ENCODE assay signal across 17 cellular contexts in the genomic region with DNA sequence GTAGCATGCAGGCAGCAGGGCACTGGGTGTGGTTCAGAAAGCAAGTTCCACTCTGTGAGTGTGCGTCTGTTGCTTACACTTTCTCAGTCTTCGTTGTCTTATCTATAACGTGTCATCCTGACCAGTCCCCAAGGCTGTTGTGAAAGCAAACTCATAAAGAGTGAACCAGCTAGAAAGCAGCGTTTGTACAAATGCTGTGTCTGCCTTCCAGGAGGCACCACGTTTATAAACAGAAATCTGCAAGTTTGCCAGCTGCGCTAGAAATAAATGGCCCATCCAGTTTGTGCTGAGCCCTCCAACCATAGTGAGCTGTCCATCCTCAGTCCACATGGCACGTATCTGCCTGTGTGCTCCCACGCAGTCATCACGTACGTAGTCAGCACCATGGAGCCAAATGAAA.
DNase-seq lines count a peak whose midpoint lies in the region; ATAC-seq, FAIRE-seq and TF ChIP-seq lines count a peak whose summit lies in the region.
"Had no signal": no experiment of that assay in that cellular context is flagged by ENCODE, and none has a peak within 500 bp of the region (broad histone marks: within the 10 kb centered on the region; RNA-seq: fewer than 3 reads in every experiment).

No MANE protein-coding gene starts in this region.

- peaks cover 31% of the 10 kb centered on the region for H3K4me1 ChIP-seq in astrocyte (ENCODE audit: insufficient read depth, low read length)
- peaks cover 28% of the 10 kb centered on the region for H3K4me1 ChIP-seq in mesenchymal stem cell (ENCODE audit: control insufficient read depth, insufficient read depth, low read depth, low read length)
- H3K4me1 ChIP-seq: body of pancreas had no signal

- no peak overlapping the region for H3K27ac Mint-ChIP-seq in astrocyte (ENCODE audit: unreplicated experiment)
- H3K27ac Mint-ChIP-seq: CD8-positive, alpha-beta memory T cell had no signal

- no peak overlapping the region for H2AK5ac ChIP-seq in mesenchymal stem cell (ENCODE audit: low read length, severe bottlenecking)

- H3K23ac ChIP-seq in mesenchymal stem cell (ENCODE audit: low read length in 2 of 2) = no peak overlapping the region

- H3K79me2 ChIP-seq in astrocyte (ENCODE audit: insufficient read depth, low read length) = no peaks in the 10 kb centered on the region

- H4K8ac ChIP-seq in mesenchymal stem cell (ENCODE audit: low read length) = no peak overlapping the region

- H3K9ac ChIP-seq in astrocyte (ENCODE audit: low read length) (no peak overlapping the region), mesenchymal stem cell (ENCODE audit: low read length) (no peak overlapping the region)

- H2BK120ac ChIP-seq in mesenchymal stem cell (ENCODE audit: low read depth, low read length) = no peak overlapping the region

- H3K4me3 ChIP-seq in astrocyte (ENCODE audit: insufficient read depth, low read depth, low read length) (no peak overlapping the region), mesenchymal stem cell (ENCODE audit: insufficient read depth in 1 of 2, low read depth in 1 of 2, low read length in 2 of 2) (peak overlapping the region in 1 of 2 experiments; percentile 11)
- H3K4me3 ChIP-seq: body of pancreas had no signal

- no peaks in the 10 kb centered on the region for H3K79me1 ChIP-seq in mesenchymal stem cell (replicated peaks; ENCODE audit: low read length, poor library complexity, severe bottlenecking)

- peaks cover 46% of the 10 kb centered on the region for H3K4me1 Mint-ChIP-seq in astrocyte (ENCODE audit: low read depth, unreplicated experiment)
- H3K4me1 Mint-ChIP-seq: CD8-positive, alpha-beta memory T cell had no signal

- no peak overlapping the region for H3K14ac ChIP-seq in mesenchymal stem cell (ENCODE audit: low read length in 2 of 2)

- H3K9me3 ChIP-seq in astrocyte (ENCODE audit: insufficient read depth, low read depth, low read length) (no peaks in the 10 kb centered on the region), mesenchymal stem cell (ENCODE audit: control insufficient read depth, low read length) (peaks cover 8% of the 10 kb centered on the region)
- H3K9me3 ChIP-seq: body of pancreas, neutrophil had no signal

- H4K91ac ChIP-seq in mesenchymal stem cell (ENCODE audit: low read length) = no peak overlapping the region

- peaks cover 4% of the 10 kb centered on the region for H3K36me3 Mint-ChIP-seq in astrocyte (ENCODE audit: low read depth, unreplicated experiment)
- H3K36me3 Mint-ChIP-seq: CD8-positive, alpha-beta memory T cell had no signal

- no peak overlapping the region for H3K18ac ChIP-seq in mesenchymal stem cell (ENCODE audit: low read depth in 1 of 2, low read length in 2 of 2)

- H4K20me1 ChIP-seq in astrocyte (ENCODE audit: insufficient read depth, low read length) = no peaks in the 10 kb centered on the region

- H2AFZ ChIP-seq in astrocyte (ENCODE audit: low read depth, low read length) = no peak overlapping the region
- no peak overlapping the region for H2AFZ ChIP-seq in mesenchymal stem cell (ENCODE audit: low read depth, low read length)

- ATAC-seq in HG02852 (IDR thresholded peaks at IDR 0.05; ENCODE audit: unreplicated experiment) = no peak
- no peak for ATAC-seq in SK-N-SH treated with all-trans-retinoic acid at 6 μM for 48 hours
- ATAC-seq: body of pancreas, esophagus mucosa had no signal

- H3K27me3 ChIP-seq in astrocyte (ENCODE audit: insufficient read depth, low read length) (no peaks in the 10 kb centered on the region), mesenchymal stem cell (ENCODE audit: control insufficient read depth in 1 of 2, insufficient read depth in 1 of 2, low read length in 2 of 2) (no peaks in the 10 kb centered on the region)
- H3K27me3 ChIP-seq: body of pancreas, neutrophil had no signal

- no peak for TF ChIP-seq CTCF in astrocyte (IDR thresholded peaks at IDR 0.05; ENCODE audit: insufficient read depth, low read depth, low read length)

- H2BK15ac ChIP-seq in mesenchymal stem cell (ENCODE audit: low read depth, poor library complexity, severe bottlenecking) = no peak overlapping the region

- H3K27ac ChIP-seq in astrocyte (ENCODE audit: low read depth, low read length) = no peak overlapping the region
- no peak overlapping the region for H3K27ac ChIP-seq in mesenchymal stem cell (ENCODE audit: low read length, poor library complexity, severe bottlenecking)
- H3K27ac ChIP-seq: body of pancreas, neutrophil had no signal

- H3K4me2 ChIP-seq in astrocyte (ENCODE audit: low read length) (no peak overlapping the region), mesenchymal stem cell (ENCODE audit: low read length, poor library complexity, severe bottlenecking) (no peak overlapping the region)

- FAIRE-seq in astrocyte (lab: Jason Lieb, UNC) = no peak

- peaks cover 7% of the 10 kb centered on the region for H3K27me3 Mint-ChIP-seq in astrocyte (ENCODE audit: low read depth, unreplicated experiment)

- no peak overlapping the region for H2BK5ac ChIP-seq in mesenchymal stem cell (ENCODE audit: low read depth, low read length, poor library complexity, severe bottlenecking)

- H3K4ac ChIP-seq in mesenchymal stem cell (ENCODE audit: low read depth in 1 of 2, low read length in 2 of 2) = no peak overlapping the region

- H3K36me3 ChIP-seq in astrocyte (ENCODE audit: insufficient read depth, low read length) = no peaks in the 10 kb centered on the region
- no peaks in the 10 kb centered on the region for H3K36me3 ChIP-seq in mesenchymal stem cell (ENCODE audit: control insufficient read depth in 1 of 2, insufficient read depth in 2 of 2, low read depth in 1 of 2, low read length in 2 of 2)
- H3K36me3 ChIP-seq: neutrophil had no signal

- peak; percentile 6 for DNase-seq in ELR (ENCODE audit: low read depth)
- DNase-seq in astrocyte (ENCODE audit: low read depth) = peak; percentile 66
- DNase-seq in mesenchymal stem cell = peak; percentile 66
- peak; percentile 51 for DNase-seq in ureter (ENCODE audit: low spot score)
- no peak for DNase-seq in GM19238 (ENCODE audit: insufficient read length, low spot score)
- DNase-seq: activated CD4-positive, alpha-beta T cell treated with anti-CD3 and anti-CD28 coated beads for 4 hours; activated CD8-positive, alpha-beta memory T cell treated with anti-CD3 and anti-CD28 coated beads, Interleukin-2, amount 50 U/mL, for 48 hours; activated naive CD4-positive, alpha-beta T cell treated with Interleukin-2 at 50 U/mL for 16 hours; body of pancreas; CD8-positive, alpha-beta memory T cell; kidney glomerular epithelial cell; midbrain; NCI-H1694 treated with DMSO at 0.1 percent for 48 hours had no signal

- peaks cover 4% of the 10 kb centered on the region for H3K9me3 Mint-ChIP-seq in astrocyte (ENCODE audit: unreplicated experiment)
- H3K9me3 Mint-ChIP-seq: CD8-positive, alpha-beta memory T cell had no signal

- no peak overlapping the region for H3K4me3 Mint-ChIP-seq in astrocyte (ENCODE audit: unreplicated experiment)
- H3K4me3 Mint-ChIP-seq: CD8-positive, alpha-beta memory T cell had no signal

- peak overlapping the region in 1 of 2 experiments; percentile 22 for H2BK12ac ChIP-seq in mesenchymal stem cell (ENCODE audit: low read length in 2 of 2)

- WGBS in mesenchymal stem cell = 58% methylated on average over 10 of the region's 10 CpGs

TF ChIP-seq in SK-N-SH treated with all-trans-retinoic acid at 6 μM for 48 hours, 23 proteins besides CTCF, POLR2A, EP300 and RAD21 (continues in another document):
- TF ChIP-seq, protein P1, sequence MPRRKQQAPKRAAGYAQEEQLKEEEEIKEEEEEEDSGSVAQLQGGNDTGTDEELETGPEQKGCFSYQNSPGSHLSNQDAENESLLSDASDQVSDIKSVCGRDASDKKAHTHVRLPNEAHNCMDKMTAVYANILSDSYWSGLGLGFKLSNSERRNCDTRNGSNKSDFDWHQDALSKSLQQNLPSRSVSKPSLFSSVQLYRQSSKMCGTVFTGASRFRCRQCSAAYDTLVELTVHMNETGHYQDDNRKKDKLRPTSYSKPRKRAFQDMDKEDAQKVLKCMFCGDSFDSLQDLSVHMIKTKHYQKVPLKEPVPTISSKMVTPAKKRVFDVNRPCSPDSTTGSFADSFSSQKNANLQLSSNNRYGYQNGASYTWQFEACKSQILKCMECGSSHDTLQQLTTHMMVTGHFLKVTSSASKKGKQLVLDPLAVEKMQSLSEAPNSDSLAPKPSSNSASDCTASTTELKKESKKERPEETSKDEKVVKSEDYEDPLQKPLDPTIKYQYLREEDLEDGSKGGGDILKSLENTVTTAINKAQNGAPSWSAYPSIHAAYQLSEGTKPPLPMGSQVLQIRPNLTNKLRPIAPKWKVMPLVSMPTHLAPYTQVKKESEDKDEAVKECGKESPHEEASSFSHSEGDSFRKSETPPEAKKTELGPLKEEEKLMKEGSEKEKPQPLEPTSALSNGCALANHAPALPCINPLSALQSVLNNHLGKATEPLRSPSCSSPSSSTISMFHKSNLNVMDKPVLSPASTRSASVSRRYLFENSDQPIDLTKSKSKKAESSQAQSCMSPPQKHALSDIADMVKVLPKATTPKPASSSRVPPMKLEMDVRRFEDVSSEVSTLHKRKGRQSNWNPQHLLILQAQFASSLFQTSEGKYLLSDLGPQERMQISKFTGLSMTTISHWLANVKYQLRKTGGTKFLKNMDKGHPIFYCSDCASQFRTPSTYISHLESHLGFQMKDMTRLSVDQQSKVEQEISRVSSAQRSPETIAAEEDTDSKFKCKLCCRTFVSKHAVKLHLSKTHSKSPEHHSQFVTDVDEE (CRISPR knock-in tag; IDR thresholded peaks at IDR 0.05) = no peak
- no peak for TF ChIP-seq SNAI2 (CRISPR knock-in tag; IDR thresholded peaks at IDR 0.05)
- TF ChIP-seq ZNF70 (CRISPR knock-in tag; IDR thresholded peaks at IDR 0.05) = no peak
- TF ChIP-seq, protein P2, sequence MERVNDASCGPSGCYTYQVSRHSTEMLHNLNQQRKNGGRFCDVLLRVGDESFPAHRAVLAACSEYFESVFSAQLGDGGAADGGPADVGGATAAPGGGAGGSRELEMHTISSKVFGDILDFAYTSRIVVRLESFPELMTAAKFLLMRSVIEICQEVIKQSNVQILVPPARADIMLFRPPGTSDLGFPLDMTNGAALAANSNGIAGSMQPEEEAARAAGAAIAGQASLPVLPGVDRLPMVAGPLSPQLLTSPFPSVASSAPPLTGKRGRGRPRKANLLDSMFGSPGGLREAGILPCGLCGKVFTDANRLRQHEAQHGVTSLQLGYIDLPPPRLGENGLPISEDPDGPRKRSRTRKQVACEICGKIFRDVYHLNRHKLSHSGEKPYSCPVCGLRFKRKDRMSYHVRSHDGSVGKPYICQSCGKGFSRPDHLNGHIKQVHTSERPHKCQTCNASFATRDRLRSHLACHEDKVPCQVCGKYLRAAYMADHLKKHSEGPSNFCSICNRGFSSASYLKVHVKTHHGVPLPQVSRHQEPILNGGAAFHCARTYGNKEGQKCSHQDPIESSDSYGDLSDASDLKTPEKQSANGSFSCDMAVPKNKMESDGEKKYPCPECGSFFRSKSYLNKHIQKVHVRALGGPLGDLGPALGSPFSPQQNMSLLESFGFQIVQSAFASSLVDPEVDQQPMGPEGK (CRISPR knock-in tag; IDR thresholded peaks at IDR 0.05; ENCODE audit: borderline replicate concordance) = no peak
- TF ChIP-seq TCF4 (CRISPR knock-in tag; IDR thresholded peaks at IDR 0.05; ENCODE audit: borderline replicate concordance) = no peak
- TF ChIP-seq GLIS3 (CRISPR knock-in tag; IDR thresholded peaks at IDR 0.05) = no peak
- TF ChIP-seq PPARA (CRISPR knock-in tag; IDR thresholded peaks at IDR 0.05; ENCODE audit: borderline replicate concordance) = no peak
